Comparison of ENCODE assay signal across 8 cellular contexts in genomic region chr22:41589601-41590365, GRCh38. TPM values are rescaled to one million over a fixed set of nuclear protein-coding genes. Genes with fewer than 3 reads are reported as not detected.
DNase-seq lines count a peak whose midpoint lies in the region; ATAC-seq and TF ChIP-seq lines count a peak whose summit lies in the region.

Gene PMM1 (minus strand): TSS chr22:41589840. CDS start chr22:41589805, 35 bp downstream.

- no peaks in the 10 kb centered on the region for H3K36me3 Mint-ChIP-seq in activated naive CD4-positive, alpha-beta T cell treated with anti-CD3 and anti-CD28 coated beads, Interleukin-2, amount 50 U/mL, for 24 hours

- H3K9me3 Mint-ChIP-seq in activated naive CD4-positive, alpha-beta T cell treated with anti-CD3 and anti-CD28 coated beads, Interleukin-2, amount 50 U/mL, for 24 hours = no peaks in the 10 kb centered on the region

- H3K27ac ChIP-seq in temporal lobe (ENCODE audit: low read depth, low read length) = peak within 1 kb of the TSS; percentile 56

- DNase-seq in GM06990 (ENCODE audit: extremely low read depth, insufficient read length) (peak; percentile 100), NCI-H1092 (lab: John Stamatoyannopoulos, UW) (peak; percentile 100), glomerular endothelial cell (ENCODE audit: extremely low read depth, low read depth, low spot score) (peak; percentile 85), occipital lobe (lab: John Stamatoyannopoulos, UW) (peak; percentile 100)

- H3K27me3 Mint-ChIP-seq in activated naive CD4-positive, alpha-beta T cell treated with anti-CD3 and anti-CD28 coated beads, Interleukin-2, amount 50 U/mL, for 24 hours = no peaks in the 10 kb centered on the region

- H3K27me3 ChIP-seq in GM06990 (replicated peaks; ENCODE audit: control insufficient read depth, insufficient read depth, low read length) = no peaks in the 10 kb centered on the region

- peaks cover 1% of the 10 kb centered on the region; the same call in 1 of the 2 replicates for H3K36me3 ChIP-seq in GM06990 (ENCODE audit: control insufficient read depth, insufficient read depth, low read length)

- peaks cover 24% of the 10 kb centered on the region for H3K4me1 Mint-ChIP-seq in activated naive CD4-positive, alpha-beta T cell treated with anti-CD3 and anti-CD28 coated beads, Interleukin-2, amount 50 U/mL, for 24 hours

- no peak for TF ChIP-seq CTCF in GM06990 (IDR thresholded peaks at IDR 0.05; ENCODE audit: insufficient read depth, low read length, poor library complexity, severe bottlenecking)

- H3K4me3 Mint-ChIP-seq in activated naive CD4-positive, alpha-beta T cell treated with anti-CD3 and anti-CD28 coated beads, Interleukin-2, amount 50 U/mL, for 24 hours = peak within 1 kb of the TSS; percentile 95

- peak within 1 kb of the TSS; percentile 96 for H3K4me3 ChIP-seq in GM06990 (replicated peaks; ENCODE audit: low read depth, low read length)

- peak within 1 kb of the TSS; percentile 70 for H3K27ac Mint-ChIP-seq in activated naive CD4-positive, alpha-beta T cell treated with anti-CD3 and anti-CD28 coated beads, Interleukin-2, amount 50 U/mL, for 24 hours

- peak; percentile 86 for ATAC-seq in HG02588 (IDR thresholded peaks at IDR 0.05; ENCODE audit: unreplicated experiment)
- peak; percentile 97 for ATAC-seq in SK-N-SH treated with all-trans-retinoic acid at 6 μM for 48 hours

TF ChIP-seq in SK-N-SH treated with all-trans-retinoic acid at 6 μM for 48 hours, 23 proteins besides CTCF, POLR2A, EP300 and RAD21:
- no peak for TF ChIP-seq SNAI2 (CRISPR knock-in tag; IDR thresholded peaks at IDR 0.05)
- no peak for TF ChIP-seq PATZ1 (CRISPR knock-in tag; IDR thresholded peaks at IDR 0.05; ENCODE audit: borderline replicate concordance)
- TF ChIP-seq GLIS3 (CRISPR knock-in tag; IDR thresholded peaks at IDR 0.05) = no peak
- no peak for TF ChIP-seq ZFP3 (CRISPR knock-in tag; IDR thresholded peaks at IDR 0.05)

RNA-seq across cellular contexts. Expression of gene PMM1, which starts in this region (rescaled TPM):
- total RNA-seq in glomerular endothelial cell (17.7 and 18.9 TPM in 2 replicates), occipital lobe (17.2 TPM), temporal lobe (22.6 TPM)

Comparison
In these comparisons a context has a peak if more than half of its experiments do, and no peak if none do; other contexts are left out.
1. Peak in every context shown above with its lines: DNase-seq, ATAC-seq, H3K4me3 ChIP-seq and H3K27ac ChIP-seq.